In genomic region chr22:20523118-20523983, GRCh38 we compare ENCODE assay signal across 9 cellular contexts. TPM values are rescaled to one million over a fixed set of nuclear protein-coding genes. Genes with fewer than 3 reads are reported as not detected.
DNase-seq lines count a peak whose midpoint lies in the region; ATAC-seq and TF ChIP-seq lines count a peak whose summit lies in the region.
"Had no signal": no experiment of that assay in that cellular context is flagged by ENCODE, and none has a peak within 500 bp of the region (broad histone marks: within the 10 kb centered on the region; RNA-seq: fewer than 3 reads in every experiment).

No MANE protein-coding gene starts in this region.

- CTCF ChIA-PET in CD4-positive, alpha-beta memory T cell (lab: Charles Lee; ENCODE audit: partially characterized antibody), result interaction anchor here (1.0 to 1.4 kb wide), 3 partner anchors 17 to 46 kb away, joined by 3 to 4 read pairs (median 4); no protein-coding TSS in a partner anchor

- POLR2A ChIA-PET in CD4-positive, alpha-beta memory T cell (lab: Charles Lee; ENCODE audit: partially characterized antibody), result interaction anchor here (0.6 to 2.6 kb wide), 14 partner anchors 9 to 180 kb away, joined by 3 to 21 read pairs (median 6); partner anchors contain the start of gene MED15

- no peaks in the 10 kb centered on the region for H3K9me3 ChIP-seq in CD4-positive, alpha-beta memory T cell (ENCODE audit: control insufficient read depth in 1 of 2, low read length in 2 of 2)

- ATAC-seq in GM21723 (IDR thresholded peaks at IDR 0.05; ENCODE audit: unreplicated experiment) (no peak), GM19467 (IDR thresholded peaks at IDR 0.05; ENCODE audit: unreplicated experiment) (no peak), HG03159 (IDR thresholded peaks at IDR 0.05; ENCODE audit: unreplicated experiment) (no peak)

- peaks cover 18% of the 10 kb centered on the region for H3K36me3 ChIP-seq in CD4-positive, alpha-beta memory T cell (ENCODE audit: insufficient read depth, low read length)

- peaks cover 25 to 42% of the 10 kb centered on the region in 2 donors for H3K36me3 Mint-ChIP-seq in CD4-positive, alpha-beta memory T cell
- H3K36me3 Mint-ChIP-seq in mesothelial cell of epicardium, result peaks cover 14% of the 10 kb centered on the region

- intact Hi-C loops in CD4-positive, alpha-beta memory T cell (cut with micrococcal nuclease), result loop anchor here (5.0 kb wide), 1 partner anchor 34 kb away; no protein-coding TSS in a partner anchor

- H3K9me3 Mint-ChIP-seq in CD4-positive, alpha-beta memory T cell, result no peaks in the 10 kb centered on the region
- peaks cover 4% of the 10 kb centered on the region for H3K9me3 Mint-ChIP-seq in mesothelial cell of epicardium
- H3K9me3 Mint-ChIP-seq: dendritic cell treated with granulocyte-macrophage colony-stimulating factor and Interleukin-4, amounts not matched to agents 40 ng/mL and 50 ng/mL, for 4 days had no signal

- peak; percentile 11 to 50 (median 22) for DNase-seq in CD4-positive, alpha-beta memory T cell
- DNase-seq in NB4 (ENCODE audit: low read depth), result peak; percentile 26
- DNase-seq in astrocyte of the spinal cord (ENCODE audit: low read depth, low spot score), result peak; percentile 43
- no peak for DNase-seq in mesothelial cell of epicardium (ENCODE audit: low spot score in 2 of 2, unreplicated experiment in 2 of 2)
- no peak for DNase-seq in NCI-H1092 (lab: John Stamatoyannopoulos, UW)

- peaks cover 75% of the 10 kb centered on the region for H3K4me1 ChIP-seq in CD4-positive, alpha-beta memory T cell (ENCODE audit: insufficient read depth, low read length)

- H3K4me1 Mint-ChIP-seq in CD4-positive, alpha-beta memory T cell, result peaks cover 48 to 80% (median 64%) of the 10 kb centered on the region in 4 donors
- peaks cover 32% of the 10 kb centered on the region for H3K4me1 Mint-ChIP-seq in mesothelial cell of epicardium

- H3K4me3 Mint-ChIP-seq in CD4-positive, alpha-beta memory T cell, result peak overlapping the region in 7 of 8 donors; percentile 50 to 87 (median 71)
- H3K4me3 Mint-ChIP-seq in mesothelial cell of epicardium, result no peak overlapping the region
- H3K4me3 Mint-ChIP-seq: dendritic cell treated with granulocyte-macrophage colony-stimulating factor and Interleukin-4, amounts not matched to agents 40 ng/mL and 50 ng/mL, for 4 days had no signal

- no peaks in the 10 kb centered on the region for H3K27me3 Mint-ChIP-seq in CD4-positive, alpha-beta memory T cell
- H3K27me3 Mint-ChIP-seq in mesothelial cell of epicardium (ENCODE audit: low read depth), result no peaks in the 10 kb centered on the region
- H3K27me3 Mint-ChIP-seq: dendritic cell treated with granulocyte-macrophage colony-stimulating factor and Interleukin-4, amounts not matched to agents 40 ng/mL and 50 ng/mL, for 4 days had no signal

- H3K27ac ChIP-seq in CD4-positive, alpha-beta memory T cell (ENCODE audit: low read depth, low read length), result peak overlapping the region; percentile 11

- in situ Hi-C loops in astrocyte of the spinal cord (cut with HindIII; ENCODE audit: low sequenced_read_pairs), result no loop called here

- H3K4me3 ChIP-seq in CD4-positive, alpha-beta memory T cell (ENCODE audit: low read length in 2 of 2), result no peak overlapping the region
- H3K4me3 ChIP-seq in NB4 (ENCODE audit: low read depth, low read length), result no peak overlapping the region
- H3K4me3 ChIP-seq in astrocyte of the spinal cord (ENCODE audit: low read depth, low read length), result no peak overlapping the region

- TF ChIP-seq CTCF in NB4 (IDR thresholded peaks at IDR 0.05; ENCODE audit: low read depth, low read length) (no peak), astrocyte of the spinal cord (IDR thresholded peaks at IDR 0.05; ENCODE audit: low read depth, low read length) (no peak), mesothelial cell of epicardium (IDR thresholded peaks at IDR 0.05; ENCODE audit: unreplicated experiment) (no peak)

- H3K27ac Mint-ChIP-seq in CD4-positive, alpha-beta memory T cell, result peak overlapping the region; percentile 77 to 97 (median 93)
- H3K27ac Mint-ChIP-seq in mesothelial cell of epicardium, result peak overlapping the region; percentile 72

- H3K27me3 ChIP-seq in CD4-positive, alpha-beta memory T cell (ENCODE audit: insufficient read depth, low read length), result no peaks in the 10 kb centered on the region

- TF ChIP-seq POLR2A in NB4 (IDR thresholded peaks at IDR 0.05; ENCODE audit: extremely low read depth, insufficient read length), result no peak

RNA-seq across cellular contexts. Expression of gene MED15, which starts 15.9 kb away (rescaled TPM):
- total RNA-seq in CD4-positive, alpha-beta memory T cell, result 100 to 1,000 TPM; 225 to 237 TPM
- polyA plus RNA-seq in CD4-positive, alpha-beta memory T cell, result 10 to 100 TPM; 15.6 to 86.8 TPM
- total RNA-seq in mesothelial cell of epicardium, result 129 to 135 TPM (median 129 TPM) in 3 replicates

RNA-seq across cellular contexts. Expression of gene KLHL22, which starts 27.8 kb away (rescaled TPM):
- total RNA-seq in CD4-positive, alpha-beta memory T cell, result 10 to 100 TPM; 60.2 to 63.1 TPM
- polyA plus RNA-seq in CD4-positive, alpha-beta memory T cell, result 10 to 100 TPM; 19.4 to 23.9 TPM
- 58.4 to 60.3 TPM (median 59.9 TPM) in 3 replicates for total RNA-seq in mesothelial cell of epicardium

Comparison
In these comparisons a context has a peak if more than half of its experiments do, and no peak if none do; other contexts are left out.
1. DNase-seq: peak in CD4-positive, alpha-beta memory T cell (5 of 5), NB4 (single experiment) and astrocyte of the spinal cord (single experiment); none in mesothelial cell of epicardium (0 of 2) and NCI-H1092 (single experiment).